Comparison of ENCODE assay signal across 8 cellular contexts in the genomic region with DNA sequence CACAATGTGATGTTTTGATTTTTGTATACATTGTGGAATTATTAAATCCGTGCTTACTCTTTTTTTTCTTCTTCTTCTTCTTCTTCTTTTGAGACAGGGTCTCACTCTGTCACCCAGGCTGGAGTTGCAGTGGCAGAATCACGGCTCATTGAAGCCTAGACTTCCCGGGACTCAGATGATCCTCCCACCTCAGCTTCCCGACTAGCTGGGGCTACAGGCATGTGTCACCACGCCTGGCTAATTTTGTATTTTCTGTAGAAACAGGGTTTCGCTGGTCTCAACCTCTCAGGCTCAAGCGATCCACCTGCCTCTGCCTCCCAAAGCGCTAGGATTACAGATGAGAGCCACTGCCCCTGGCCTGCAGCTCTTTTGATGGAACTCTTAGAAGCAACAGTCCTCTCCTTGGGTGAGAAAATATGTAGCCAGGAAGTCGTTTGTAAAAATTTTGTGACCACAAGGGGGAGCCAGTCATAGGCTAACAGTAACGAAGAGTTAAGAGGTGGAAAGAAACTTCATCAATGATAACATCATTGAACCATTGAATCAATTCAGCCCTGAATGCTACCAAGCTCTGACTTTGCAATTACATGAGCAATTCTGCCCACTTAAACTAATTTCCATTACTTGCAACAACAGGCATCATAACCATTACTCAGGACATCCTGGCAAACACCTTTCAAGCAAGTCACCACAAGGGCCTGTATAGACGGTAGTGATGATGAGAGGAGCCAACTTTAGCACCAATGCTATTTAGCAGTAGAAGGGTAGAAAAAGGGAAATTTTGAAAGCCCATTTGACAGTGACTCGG. TPM values are rescaled to one million over a fixed set of nuclear protein-coding genes. Genes with fewer than 3 reads are reported as not detected.
A peak's percentile ranks its signal among the peaks of the same experiment; 100 is the strongest.
DNase-seq lines count a peak whose midpoint lies in the region; ATAC-seq and TF ChIP-seq lines count a peak whose summit lies in the region.

No MANE protein-coding gene starts in this region.

- H3K9me3 Mint-ChIP-seq in activated CD8-positive, alpha-beta memory T cell treated with anti-CD3 and anti-CD28 coated beads, Interleukin-2, amount 10 ng/mL, durations not matched to agents 7 days and 5 days (ENCODE audit: low read depth): no peaks in the 10 kb centered on the region
- H3K9me3 Mint-ChIP-seq in natural killer cell: no peaks in the 10 kb centered on the region

- H3K36me3 ChIP-seq in tibial nerve: no peaks in the 10 kb centered on the region

- H3K36me3 Mint-ChIP-seq in activated CD8-positive, alpha-beta memory T cell treated with anti-CD3 and anti-CD28 coated beads, Interleukin-2, amount 10 ng/mL, durations not matched to agents 7 days and 5 days: no peaks in the 10 kb centered on the region
- H3K36me3 Mint-ChIP-seq in natural killer cell: no peaks in the 10 kb centered on the region

- no peak overlapping the region for H3K4me3 ChIP-seq in tibial nerve

- peak overlapping the region in 3 of 4 donors; percentile 28 to 80 (median 59) for H3K27ac ChIP-seq in tibial nerve

- peak; percentile 61 for DNase-seq in NCI-H345 (lab: John Stamatoyannopoulos, UW)
- no peak for DNase-seq in NCI-H345 treated with DMSO at 0.1 percent for 48 hours (lab: John Stamatoyannopoulos, UW; ENCODE audit: unreplicated experiment)
- peak; percentile 64 for DNase-seq in NOMO-1 treated with DMSO at 0.1 percent for 48 hours (lab: John Stamatoyannopoulos, UW; ENCODE audit: unreplicated experiment)
- peak; percentile 80 for DNase-seq in activated CD8-positive, alpha-beta memory T cell treated with anti-CD3 and anti-CD28 coated beads, Interleukin-2, amount 10 ng/mL, durations not matched to agents 7 days and 5 days
- peak; percentile 31 for DNase-seq in natural killer cell
- peak; percentile 51 to 98 for DNase-seq in tibial nerve (ENCODE audit: low spot score in 2 of 2)

- H3K27me3 Mint-ChIP-seq in activated CD8-positive, alpha-beta memory T cell treated with anti-CD3 and anti-CD28 coated beads, Interleukin-2, amount 10 ng/mL, durations not matched to agents 7 days and 5 days: peaks cover 3% of the 10 kb centered on the region
- peaks cover 0 to 2% of the 10 kb centered on the region in 2 donors for H3K27me3 Mint-ChIP-seq in natural killer cell (ENCODE audit: low read depth in 2 of 2)

- TF ChIP-seq CTCF in natural killer cell (IDR thresholded peaks at IDR 0.05) (peak; percentile 72), tibial nerve (IDR thresholded peaks at IDR 0.05) (peak; percentile 51 to 78 (median 69))

- no peaks in the 10 kb centered on the region for H3K27me3 ChIP-seq in tibial nerve

- H3K4me3 Mint-ChIP-seq in activated CD8-positive, alpha-beta memory T cell treated with anti-CD3 and anti-CD28 coated beads, Interleukin-2, amount 10 ng/mL, durations not matched to agents 7 days and 5 days: no peak overlapping the region
- H3K4me3 Mint-ChIP-seq in natural killer cell: no peak overlapping the region

- peaks cover 0 to 8% (median 6%) of the 10 kb centered on the region in 4 donors for H3K4me1 ChIP-seq in tibial nerve

- H3K4me1 Mint-ChIP-seq in activated CD8-positive, alpha-beta memory T cell treated with anti-CD3 and anti-CD28 coated beads, Interleukin-2, amount 10 ng/mL, durations not matched to agents 7 days and 5 days: peaks cover 23% of the 10 kb centered on the region
- H3K4me1 Mint-ChIP-seq in natural killer cell: peaks cover 6 to 9% of the 10 kb centered on the region in 2 donors

- no peak for TF ChIP-seq EP300 in tibial nerve (IDR thresholded peaks at IDR 0.05)

- no peak for TF ChIP-seq POLR2A in tibial nerve (IDR thresholded peaks at IDR 0.05)

- H3K9me3 ChIP-seq in tibial nerve: no peaks in the 10 kb centered on the region

- intact Hi-C loops in natural killer cell (cut with micrococcal nuclease): loop anchor here (1.0 to 5.0 kb wide), 3 partner anchors 24 to 282 kb away; no protein-coding TSS in a partner anchor

- ATAC-seq in HG02884 (IDR thresholded peaks at IDR 0.05; ENCODE audit: unreplicated experiment) (peak; percentile 54), esophagus mucosa (peak; percentile 46), natural killer cell (peak; percentile 77 to 90 (median 87))
- ATAC-seq in activated CD8-positive, alpha-beta memory T cell treated with anti-CD3 and anti-CD28 coated beads, Interleukin-2, amount 10 ng/mL, durations not matched to agents 7 days and 5 days: peak; percentile 85

- WGBS in tibial nerve, 2 donors: 60 to 65% methylated on average over 12 of the region's 12 CpGs

- CTCF ChIA-PET in activated CD8-positive, alpha-beta memory T cell treated with anti-CD3 and anti-CD28 coated beads, Interleukin-2, amount 10 ng/mL, durations not matched to agents 7 days and 5 days (lab: Charles Lee): interaction anchor here (0.5 to 9.1 kb wide), 49 partner anchors 8 to 313 kb away, joined by 3 to 114 read pairs (median 4); partner anchors contain the start of gene CMTM7

- peak overlapping the region; percentile 22 for H3K27ac Mint-ChIP-seq in activated CD8-positive, alpha-beta memory T cell treated with anti-CD3 and anti-CD28 coated beads, Interleukin-2, amount 10 ng/mL, durations not matched to agents 7 days and 5 days
- no peak overlapping the region for H3K27ac Mint-ChIP-seq in natural killer cell

RNA-seq across cellular contexts. Expression of gene CMTM7, which starts 16.7 kb away (rescaled TPM):
- total RNA-seq in activated CD8-positive, alpha-beta memory T cell treated with anti-CD3 and anti-CD28 coated beads, Interleukin-2, amount 10 ng/mL, durations not matched to agents 7 days and 5 days: 10 to 100 TPM; 42.6 to 49.8 TPM
- total RNA-seq in esophagus mucosa (1.2 TPM), natural killer cell (10 to 100 TPM in 2 of 3 donors, 1 to 10 TPM in 1; 4.1 to 16.7 (median 12.8) TPM), tibial nerve (10 to 100 TPM; 10.4 to 47.4 (median 19.5) TPM)
